ENCODE assay signal across 10 cellular contexts in genomic region chrX:68440940-68441339, GRCh38. TPM values are rescaled to one million over a fixed set of nuclear protein-coding genes. Genes with fewer than 3 reads are reported as not detected.
DNase-seq lines count a peak whose midpoint lies in the region; ATAC-seq and TF ChIP-seq lines count a peak whose summit lies in the region.
"Had no signal": no experiment of that assay in that cellular context is flagged by ENCODE, and none has a peak within 500 bp of the region (broad histone marks: within the 10 kb centered on the region; RNA-seq: fewer than 3 reads in every experiment).

No MANE protein-coding gene starts in this region.

- H3K9me3 Mint-ChIP-seq in activated naive CD4-positive, alpha-beta T cell treated with anti-CD3 and anti-CD28 coated beads for 36 hours = no peaks in the 10 kb centered on the region

- intact Hi-C loops in upper lobe of right lung (cut with DNase I) = no loop called here
- intact Hi-C loops in activated naive CD4-positive, alpha-beta T cell treated with anti-CD3 and anti-CD28 coated beads for 36 hours (cut with micrococcal nuclease) = no loop called here

- no peak overlapping the region for H2AFZ ChIP-seq in hepatocyte

- no peaks in the 10 kb centered on the region for H3K36me3 ChIP-seq in adipocyte (ENCODE audit: control insufficient read depth, insufficient read depth, low read length, severe bottlenecking)
- no peaks in the 10 kb centered on the region for H3K36me3 ChIP-seq in hepatocyte (replicated peaks; ENCODE audit: insufficient read depth, low read depth)
- H3K36me3 ChIP-seq in upper lobe of right lung = no peaks in the 10 kb centered on the region

- no peaks in the 10 kb centered on the region for H4K20me1 ChIP-seq in hepatocyte (ENCODE audit: insufficient read depth, poor library complexity, severe bottlenecking)

- DNase-seq in DMS53 (lab: John Stamatoyannopoulos, UW) = peak; percentile 27
- DNase-seq in DMS53 treated with DMSO at 0.1 percent for 48 hours (lab: John Stamatoyannopoulos, UW; ENCODE audit: unreplicated experiment) = no peak
- peak; percentile 71 for DNase-seq in adipocyte (ENCODE audit: low read depth)
- DNase-seq in hepatocyte (ENCODE audit: low spot score) = peak; percentile 71
- no peak for DNase-seq in upper lobe of right lung
- no peak for DNase-seq in mesenteric fat pad (ENCODE audit: low spot score)
- no peak for DNase-seq in T-helper 17 cell
- no peak for DNase-seq in activated naive CD4-positive, alpha-beta T cell treated with anti-CD3 and anti-CD28 coated beads for 36 hours

- H3K27ac ChIP-seq in hepatocyte (peak overlapping the region; percentile 30), upper lobe of right lung (no peak overlapping the region)
- H3K27ac ChIP-seq: 22Rv1, HL-60 had no signal

- H3K4me1 ChIP-seq in adipocyte (ENCODE audit: control insufficient read depth, insufficient read depth, low read length) (peaks cover 4% of the 10 kb centered on the region), hepatocyte (ENCODE audit: insufficient read depth) (no peaks in the 10 kb centered on the region), upper lobe of right lung (no peaks in the 10 kb centered on the region)

- ATAC-seq in upper lobe of right lung (peak; percentile 41), T-helper 17 cell (no peak)

- CTCF ChIA-PET in activated naive CD4-positive, alpha-beta T cell treated with anti-CD3 and anti-CD28 coated beads for 36 hours (lab: Charles Lee) = no interaction called here

- H3K36me3 Mint-ChIP-seq in T-helper 17 cell (ENCODE audit: low read depth) = no peaks in the 10 kb centered on the region
- H3K36me3 Mint-ChIP-seq in activated naive CD4-positive, alpha-beta T cell treated with anti-CD3 and anti-CD28 coated beads for 36 hours (ENCODE audit: low read depth) = no peaks in the 10 kb centered on the region

- no peak overlapping the region for H3K4me2 ChIP-seq in hepatocyte

- H3K4me3 Mint-ChIP-seq in T-helper 17 cell = no peak overlapping the region
- H3K4me3 Mint-ChIP-seq in activated naive CD4-positive, alpha-beta T cell treated with anti-CD3 and anti-CD28 coated beads for 36 hours = no peak overlapping the region

- H3K9me2 ChIP-seq in hepatocyte (replicated peaks; ENCODE audit: insufficient read depth) = no peaks in the 10 kb centered on the region

- H3K9me3 ChIP-seq in adipocyte (ENCODE audit: control insufficient read depth, low read length) (no peaks in the 10 kb centered on the region), hepatocyte (ENCODE audit: low read depth) (no peaks in the 10 kb centered on the region), upper lobe of right lung (no peaks in the 10 kb centered on the region), T-helper 17 cell (ENCODE audit: control insufficient read depth, low read length, poor library complexity, severe bottlenecking) (no peaks in the 10 kb centered on the region)

- no peaks in the 10 kb centered on the region for H3K27me3 ChIP-seq in adipocyte (replicated peaks; ENCODE audit: control insufficient read depth, insufficient read depth, low read length)
- no peaks in the 10 kb centered on the region for H3K27me3 ChIP-seq in hepatocyte
- no peaks in the 10 kb centered on the region for H3K27me3 ChIP-seq in upper lobe of right lung

- H3K27me3 Mint-ChIP-seq in T-helper 17 cell = no peaks in the 10 kb centered on the region
- peaks cover under 1% of the 10 kb centered on the region for H3K27me3 Mint-ChIP-seq in activated naive CD4-positive, alpha-beta T cell treated with anti-CD3 and anti-CD28 coated beads for 36 hours (ENCODE audit: low read depth)

- H3K79me2 ChIP-seq in hepatocyte = no peaks in the 10 kb centered on the region

- H3K4me3 ChIP-seq in adipocyte (ENCODE audit: low read length) (no peak overlapping the region), hepatocyte (no peak overlapping the region), upper lobe of right lung (no peak overlapping the region)

- H3K9ac ChIP-seq in adipocyte (ENCODE audit: low read length) = no peak overlapping the region

- H3K27ac Mint-ChIP-seq in T-helper 17 cell = no peak overlapping the region
- no peak overlapping the region for H3K27ac Mint-ChIP-seq in activated naive CD4-positive, alpha-beta T cell treated with anti-CD3 and anti-CD28 coated beads for 36 hours

- WGBS in hepatocyte (ENCODE audit: low lambda C conversion rate, missing lambda C conversion rate) = 50% methylated on average over 1 of the region's 1 CpG

- no peak for TF ChIP-seq CTCF in hepatocyte (IDR thresholded peaks at IDR 0.05; ENCODE audit: poor library complexity)
- no peak for TF ChIP-seq CTCF in upper lobe of right lung (IDR thresholded peaks at IDR 0.05)

- H3K4me1 Mint-ChIP-seq in T-helper 17 cell = peaks cover 3% of the 10 kb centered on the region
- peaks cover 7% of the 10 kb centered on the region for H3K4me1 Mint-ChIP-seq in activated naive CD4-positive, alpha-beta T cell treated with anti-CD3 and anti-CD28 coated beads for 36 hours (ENCODE audit: low read depth)

RNA-seq across cellular contexts. Expression of gene OPHN1, which starts 7.6 kb away (rescaled TPM):
- 5.6 and 10.3 TPM in 2 replicates for total RNA-seq in hepatocyte
- 4.5 and 4.8 TPM in 2 replicates for polyA plus RNA-seq in hepatocyte
- 9.8 TPM for total RNA-seq in upper lobe of right lung
- total RNA-seq in mesenteric fat pad = 4.8 TPM
- total RNA-seq in T-helper 17 cell = 1 to 10 TPM in 1 of 2 donors, under 1 TPM in 1; 0.37 to 1.4 TPM
- not detected for total RNA-seq in activated naive CD4-positive, alpha-beta T cell treated with anti-CD3 and anti-CD28 coated beads for 36 hours

RNA-seq across cellular contexts. Expression of gene YIPF6, which starts 57.9 kb away (rescaled TPM):
- total RNA-seq in hepatocyte (40.2 and 45.5 TPM in 2 replicates), upper lobe of right lung (44.5 TPM), mesenteric fat pad (37.1 TPM), T-helper 17 cell (10 to 100 TPM; 14.4 to 16.5 TPM)
- polyA plus RNA-seq in hepatocyte = 45.5 and 51.3 TPM in 2 replicates
- 10 to 100 TPM; 19.0 to 20.7 TPM for total RNA-seq in activated naive CD4-positive, alpha-beta T cell treated with anti-CD3 and anti-CD28 coated beads for 36 hours

Comparison
In these comparisons a context has a peak if more than half of its experiments do, and no peak if none do; other contexts are left out.
1. DNase-seq: peak in DMS53 (single experiment), adipocyte (single experiment) and hepatocyte (single experiment); none in DMS53 treated with DMSO at 0.1 percent for 48 hours (single experiment), upper lobe of right lung (single experiment), mesenteric fat pad (single experiment), T-helper 17 cell (0 of 3) and activated naive CD4-positive, alpha-beta T cell treated with anti-CD3 and anti-CD28 coated beads for 36 hours (single experiment).